Comparison of ENCODE assay signal across 1 cellular context in genomic region chr1:114467491-114467890, GRCh38.
TF ChIP-seq lines count a peak whose summit lies in the region.

No MANE protein-coding gene starts in this region.

TF ChIP-seq in HepG2, 621 proteins besides CTCF, POLR2A, EP300 and RAD21 (continued from another document and continues in another):
- TF ChIP-seq STAT6 (CRISPR knock-in tag; IDR thresholded peaks at IDR 0.05; ENCODE audit: borderline replicate concordance) (peak; percentile 88), KLF16 (CRISPR knock-in tag; IDR thresholded peaks at IDR 0.05) (peak in 1 of 2 experiments; percentile 80; a peak in 1 of 4 replicates), CEBPB (IDR thresholded peaks at IDR 0.05; ENCODE audit: borderline replicate concordance, low read depth, low read length) (peak; percentile 43; the same call in 1 of the 2 replicates), MIXL1 (CRISPR knock-in tag; IDR thresholded peaks at IDR 0.05) (peak; percentile 95), ZSCAN29 (CRISPR knock-in tag; conservative IDR thresholded peaks at IDR 0.05) (no peak), TFDP2 (CRISPR knock-in tag; IDR thresholded peaks at IDR 0.05) (peak; percentile 30; the same call in 1 of the 2 replicates), ATF4 (CRISPR knock-in tag; IDR thresholded peaks at IDR 0.05) (peak in 1 of 2 experiments; percentile 89; a peak in 2 of 4 replicates), ISL2 (CRISPR knock-in tag; IDR thresholded peaks at IDR 0.05) (peak; percentile 100), HNRNPUL1 (IDR thresholded peaks at IDR 0.05; ENCODE audit: low read depth, low read length) (peak; percentile 78), DRAP1 (CRISPR knock-in tag; IDR thresholded peaks at IDR 0.05) (peak; percentile 69; the same call in 1 of the 2 replicates), IKZF4 (CRISPR knock-in tag; IDR thresholded peaks at IDR 0.05; ENCODE audit: borderline replicate concordance, low read depth, not compliant biosample characterization) (no peak), EHMT2 (IDR thresholded peaks at IDR 0.05; ENCODE audit: borderline replicate concordance, low read depth, low read length) (peak; percentile 55; the same call in 1 of the 2 replicates), ZNF83 (CRISPR knock-in tag; IDR thresholded peaks at IDR 0.05; ENCODE audit: borderline replicate concordance) (no peak), ZFYVE20 (CRISPR knock-in tag; IDR thresholded peaks at IDR 0.05; ENCODE audit: borderline replicate concordance, low read depth) (no peak), FIP1L1 (IDR thresholded peaks at IDR 0.05; ENCODE audit: borderline replicate concordance, insufficient read depth, low read depth, low read length) (no peak), HNF1B (CRISPR knock-in tag; IDR thresholded peaks at IDR 0.05) (no peak; the same call in 1 of the 2 replicates), TARDBP (CRISPR knock-in tag; IDR thresholded peaks at IDR 0.05) (peak; percentile 91; the same call in 1 of the 2 replicates), KDM3A (CRISPR knock-in tag; IDR thresholded peaks at IDR 0.05; ENCODE audit: low read depth) (peak; percentile 84), ASH2L (IDR thresholded peaks at IDR 0.05; ENCODE audit: insufficient read length, low read depth, low read length) (peak; percentile 41), ATF2 (CRISPR knock-in tag; IDR thresholded peaks at IDR 0.05) (peak; percentile 88), ZNF441 (CRISPR knock-in tag; IDR thresholded peaks at IDR 0.05; ENCODE audit: borderline replicate concordance) (peak; percentile 51; the same call in 1 of the 2 replicates), TCF7L2 (IDR thresholded peaks at IDR 0.05; ENCODE audit: low read depth, low read length) (peak; percentile 97), TFAP4 (IDR thresholded peaks at IDR 0.05; ENCODE audit: borderline replicate concordance, low read depth) (peak; percentile 91; the same call in 1 of the 2 replicates), HOMEZ (CRISPR knock-in tag; IDR thresholded peaks at IDR 0.05; ENCODE audit: low read depth) (peak; percentile 95), ZMAT3 (CRISPR knock-in tag; conservative IDR thresholded peaks at IDR 0.05) (0 out of 2 replicates have a peak, but pooled peaks have one; percentile 53), ZNF101 (CRISPR knock-in tag; IDR thresholded peaks at IDR 0.05; ENCODE audit: borderline replicate concordance, low read depth) (no peak), FUBP1 (CRISPR knock-in tag; IDR thresholded peaks at IDR 0.05; ENCODE audit: borderline replicate concordance) (peak; percentile 51; the same call in 1 of the 2 replicates), ZNF75D (CRISPR knock-in tag; IDR thresholded peaks at IDR 0.05; ENCODE audit: borderline replicate concordance) (no peak), SNRNP70 (IDR thresholded peaks at IDR 0.05; ENCODE audit: low read depth, low read length) (no peak), ZBTB21 (CRISPR knock-in tag; IDR thresholded peaks at IDR 0.05) (peak; percentile 47; the same call in 1 of the 2 replicates), GLMP (CRISPR knock-in tag; IDR thresholded peaks at IDR 0.05; ENCODE audit: borderline replicate concordance) (no peak), ZC3H13 (CRISPR knock-in tag; IDR thresholded peaks at IDR 0.05) (no peak), SKI (IDR thresholded peaks at IDR 0.05; ENCODE audit: partially characterized antibody) (peak; percentile 91), NR2F2 (IDR thresholded peaks at IDR 0.05; ENCODE audit: borderline replicate concordance, low read depth) (peak; percentile 88), SMAD3 (CRISPR knock-in tag; IDR thresholded peaks at IDR 0.05) (peak; percentile 86), FOXA1 (IDR thresholded peaks at IDR 0.05) (peak; percentile 91), FOXA1 (CRISPR knock-in tag; IDR thresholded peaks at IDR 0.05) (peak; percentile 97), DMAP1 (CRISPR knock-in tag; IDR thresholded peaks at IDR 0.05) (peak; percentile 37; the same call in 1 of the 2 replicates), ZNF503 (CRISPR knock-in tag; IDR thresholded peaks at IDR 0.05) (peak; percentile 97), HBP1 (CRISPR knock-in tag; IDR thresholded peaks at IDR 0.05; ENCODE audit: low read depth) (peak; percentile 63; the same call in 1 of the 2 replicates), IKZF5 (CRISPR knock-in tag; IDR thresholded peaks at IDR 0.05) (peak; percentile 94; the same call in 1 of the 2 replicates)
